ENCODE assay signal across 8 cellular contexts in the genomic region with DNA sequence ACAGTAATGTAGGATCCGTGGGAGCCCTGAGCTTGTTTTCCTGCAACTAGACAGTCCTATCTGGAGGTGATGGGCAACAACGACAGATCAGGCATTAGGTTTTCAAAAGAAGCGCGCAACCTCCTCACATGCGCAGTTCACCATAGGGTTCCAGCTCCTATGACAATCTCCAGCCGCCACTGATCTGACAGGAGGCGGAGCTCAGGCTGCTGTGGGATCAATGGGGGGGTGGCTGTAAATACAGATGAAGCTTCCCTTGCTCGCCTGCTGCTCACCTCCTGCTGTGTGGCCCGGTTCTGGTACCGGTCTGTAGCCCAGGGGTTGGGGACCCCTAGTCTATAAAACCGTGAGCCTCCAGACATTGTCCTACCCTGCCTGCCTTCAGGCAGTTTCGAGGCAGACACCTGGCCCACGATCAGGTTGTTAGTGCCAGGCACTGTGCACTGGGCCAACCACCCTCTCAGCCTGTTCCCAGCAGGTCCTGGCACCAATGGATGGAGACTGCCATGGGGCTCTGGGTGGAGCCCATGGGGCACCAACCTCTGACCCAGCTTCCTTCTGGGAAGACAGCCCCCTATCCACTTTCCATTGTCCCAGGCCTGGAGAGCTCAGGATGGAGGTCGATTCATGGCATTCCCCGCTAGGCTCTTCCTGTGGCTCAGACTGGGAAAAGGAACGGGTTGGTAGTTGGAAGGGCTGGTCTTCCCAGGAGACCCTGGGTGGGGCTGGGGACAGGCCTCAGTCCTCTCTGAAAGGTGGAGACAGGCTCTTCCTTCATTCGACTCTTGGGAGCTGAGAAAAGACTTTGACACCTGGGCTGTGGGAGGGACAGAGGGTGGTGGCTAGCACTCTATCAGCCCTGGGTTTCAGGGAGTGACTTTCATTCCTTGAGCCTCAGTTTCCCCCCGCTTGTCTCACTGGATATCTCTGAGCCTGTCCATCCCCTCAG. TPM values are rescaled to one million over a fixed set of nuclear protein-coding genes. Genes with fewer than 3 reads are reported as not detected.
A peak's percentile ranks its signal among the peaks of the same experiment; 100 is the strongest.
DNase-seq lines count a peak whose midpoint lies in the region; ATAC-seq, FAIRE-seq and TF ChIP-seq lines count a peak whose summit lies in the region.

No MANE protein-coding gene starts in this region.

- peaks cover 4% of the 10 kb centered on the region; the same call in 1 of the 2 replicates for H3K36me3 ChIP-seq in ACC112 (ENCODE audit: insufficient read depth, low read length)
- peaks cover 37% of the 10 kb centered on the region for H3K36me3 ChIP-seq in HUES48 (ENCODE audit: control insufficient read depth, insufficient read depth, low read length)
- H3K36me3 ChIP-seq in heart left ventricle: peaks cover 0 to 43% (median 35%) of the 10 kb centered on the region in 9 donors
- H3K36me3 ChIP-seq in small intestine (ENCODE audit: control insufficient read depth in 2 of 2, insufficient read depth in 2 of 2, low read length in 2 of 2): peaks cover 8 to 15% of the 10 kb centered on the region in 2 donors

- peak overlapping the region; percentile 94; the same call in 1 of the 2 replicates for H3K4me3 ChIP-seq in ACC112 (ENCODE audit: low read depth, low read length)
- peak overlapping the region; percentile 79; the same call in 1 of the 2 replicates for H3K4me3 ChIP-seq in HUES48 (ENCODE audit: low read depth, low read length)
- H3K4me3 ChIP-seq in heart left ventricle: peak overlapping the region in 9 of 12 donors; percentile 64 to 82 (median 74)
- peak overlapping the region in 1 of 2 donors; percentile 69 for H3K4me3 ChIP-seq in small intestine (ENCODE audit: low read depth in 1 of 2, low read length in 2 of 2)

- no peaks in the 10 kb centered on the region for H3K9me3 ChIP-seq in HUES48 (ENCODE audit: control insufficient read depth, insufficient read depth, low read length)
- H3K9me3 ChIP-seq in heart left ventricle: no peaks in the 10 kb centered on the region
- H3K9me3 ChIP-seq in small intestine (ENCODE audit: control insufficient read depth, low read depth): no peaks in the 10 kb centered on the region

- no peak for FAIRE-seq in small intestine (lab: Jason Lieb, UNC)

- H3K9ac ChIP-seq in HUES48 (ENCODE audit: low read depth, low read length): no peak overlapping the region; the same call in 1 of the 2 replicates

- H3K79me2 ChIP-seq in ACC112 (ENCODE audit: control insufficient read depth, insufficient read depth, low read length, unreplicated experiment): peaks cover 3% of the 10 kb centered on the region

- H3K27me3 ChIP-seq in ACC112 (ENCODE audit: insufficient read depth, low read length) (no peaks in the 10 kb centered on the region), HUES48 (ENCODE audit: control insufficient read depth, insufficient read depth, low read length) (no peaks in the 10 kb centered on the region), heart left ventricle (no peaks in the 10 kb centered on the region), small intestine (ENCODE audit: control insufficient read depth in 2 of 2, insufficient read depth in 2 of 2, low read length in 2 of 2) (no peaks in the 10 kb centered on the region)

- H2AFZ ChIP-seq in ACC112 (ENCODE audit: low read length, unreplicated experiment): no peak overlapping the region

- no peak overlapping the region for H3K27ac ChIP-seq in ACC112 (ENCODE audit: low read depth, low read length)
- no peak overlapping the region for H3K27ac ChIP-seq in HUES48 (ENCODE audit: low read depth, low read length)
- H3K27ac ChIP-seq in VCaP: peak overlapping the region; percentile 89; the same call in 1 of the 2 replicates
- peak overlapping the region in 9 of 12 donors; percentile 1 to 95 (median 64) for H3K27ac ChIP-seq in heart left ventricle
- H3K27ac ChIP-seq in small intestine (ENCODE audit: low read depth in 1 of 2, low read length in 1 of 2): no peak overlapping the region

- TF ChIP-seq POLR2A in heart left ventricle (IDR thresholded peaks at IDR 0.05): no peak

- DNase-seq in heart left ventricle (peak in 4 of 5 donors; percentile 50 to 79 (median 66)), small intestine (peak; percentile 63)
- DNase-seq in effector CD8-positive, alpha-beta T cell (lab: John Stamatoyannopoulos, UW): no peak

- H3K4me1 ChIP-seq in ACC112 (ENCODE audit: control insufficient read depth, insufficient read depth, low read length, unreplicated experiment) (peaks cover 5% of the 10 kb centered on the region), HUES48 (ENCODE audit: control insufficient read depth, insufficient read depth, low read length) (no peaks in the 10 kb centered on the region), heart left ventricle (peaks cover 0 to 20% (median 15%) of the 10 kb centered on the region in 12 donors), small intestine (ENCODE audit: control insufficient read depth in 2 of 2, insufficient read depth in 1 of 2, low read depth in 1 of 2, low read length in 1 of 2) (peaks cover 0 to 4% of the 10 kb centered on the region in 2 donors)

- WGBS in heart left ventricle, 4 donors: 41 to 56% (median 47%) methylated on average over 9 to 18 of the region's 18 CpGs
- 61 to 70% (median 65%) methylated on average over 18 of the region's 18 CpGs for WGBS in small intestine, 3 donors

- ATAC-seq in heart left ventricle (peak; percentile 53 to 57 (median 56)), HG02759 (IDR thresholded peaks at IDR 0.05; ENCODE audit: unreplicated experiment) (no peak), GM19467 (IDR thresholded peaks at IDR 0.05; ENCODE audit: unreplicated experiment) (no peak)

- intact Hi-C loops in heart left ventricle (cut with DNase I): loop anchor here in 1 of 10 donors (5.0 kb wide), 1 partner anchor 62 kb away; the partner anchor contains the start of genes KYAT1 and LRRC8A

- no peak for TF ChIP-seq CTCF in VCaP (conservative IDR thresholded peaks at IDR 0.05)
- no peak for TF ChIP-seq CTCF in heart left ventricle (IDR thresholded peaks at IDR 0.05)

RNA-seq across cellular contexts. Expression of gene ENDOG, which starts 1.7 kb away (rescaled TPM):
- 10 to 100 TPM; 34.8 to 99.9 (median 57.6) TPM for total RNA-seq in heart left ventricle
- polyA plus RNA-seq in heart left ventricle: 100 to 1,000 TPM in 1 of 2 donors, 10 to 100 TPM in 1; 38.4 to 105 TPM
- 10 to 100 TPM; 34.8 to 79.6 (median 79.4) TPM for polyA plus RNA-seq in small intestine

RNA-seq across cellular contexts. Expression of gene SPOUT1, which starts 9.6 kb away (rescaled TPM):
- 10 to 100 TPM in 7 of 9 donors, 1 to 10 TPM in 2; 6.1 to 24.7 (median 15.1) TPM for total RNA-seq in heart left ventricle
- polyA plus RNA-seq in heart left ventricle (10 to 100 TPM; 14.2 to 20.2 TPM), small intestine (10 to 100 TPM; 21.0 to 25.1 (median 22.8) TPM)

RNA-seq across cellular contexts. Expression of gene TBC1D13, which starts 32.9 kb away (rescaled TPM):
- total RNA-seq in heart left ventricle: 10 to 100 TPM; 12.1 to 27.3 (median 18.4) TPM
- polyA plus RNA-seq in heart left ventricle (10 to 100 TPM in 1 of 2 donors, 1 to 10 TPM in 1; 9.6 to 20.9 TPM), small intestine (10 to 100 TPM; 16.2 to 30.2 (median 17.8) TPM)

RNA-seq across cellular contexts. Expression of gene ZER1, which starts 48.3 kb away (rescaled TPM):
- total RNA-seq in heart left ventricle: 100 to 1,000 TPM in 1 of 9 donors, 10 to 100 TPM in 8; 53.4 to 163 (median 62.3) TPM
- polyA plus RNA-seq in heart left ventricle: 10 to 100 TPM; 32.4 to 40.7 TPM
- polyA plus RNA-seq in small intestine: 10 to 100 TPM; 24.6 to 77.2 (median 55.9) TPM

Comparison
In these comparisons a context has a peak if more than half of its experiments do, and no peak if none do; other contexts are left out.
1. H3K27ac ChIP-seq: peak in VCaP (single experiment) and heart left ventricle (9 of 12); none in ACC112 (single experiment), HUES48 (single experiment) and small intestine (0 of 2).
2. ATAC-seq: peak in heart left ventricle (4 of 4); none in HG02759 (single experiment) and GM19467 (single experiment).